28 cellular contexts compared by ENCODE assay signal in the genomic region with DNA sequence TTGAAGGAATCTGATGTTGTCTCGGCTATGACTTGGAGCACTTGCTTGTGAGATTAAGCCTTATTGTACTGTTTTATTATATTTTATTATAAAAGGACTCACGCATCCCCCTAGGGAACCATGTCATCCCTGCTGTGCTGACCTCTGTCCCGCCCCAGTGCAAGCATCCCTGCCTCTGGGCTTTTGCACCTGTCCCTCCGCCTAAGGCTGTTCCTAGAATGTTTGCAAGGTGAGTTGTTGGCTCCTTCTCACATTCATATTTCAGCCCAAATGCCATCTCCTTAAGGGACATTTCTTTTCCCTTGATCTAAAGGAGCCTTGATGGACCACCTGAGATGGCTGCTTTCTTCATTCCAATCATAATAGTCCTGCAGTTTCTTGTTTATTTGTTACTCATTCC.
"Had no signal": no experiment of that assay in that cellular context is flagged by ENCODE, and none has a peak within 500 bp of the region (broad histone marks: within the 10 kb centered on the region; RNA-seq: fewer than 3 reads in every experiment).

No MANE protein-coding gene starts in this region.

- H3K9me3 ChIP-seq: ovary, psoas muscle, right lobe of liver, sigmoid colon, stomach, thoracic aorta, thyroid gland, tibial nerve, upper lobe of right lung, uterus had no signal

- H3K36me3 ChIP-seq: neural progenitor cell, ovary, right lobe of liver, sigmoid colon, stomach, thoracic aorta, thyroid gland, tibial nerve, upper lobe of right lung, uterus had no signal

- H3K27ac Mint-ChIP-seq: naive thymus-derived CD8-positive, alpha-beta T cell; natural killer cell treated with Interleukin-12 subunit alpha and Interleukin-12 subunit beta and Interleukin-15 and Interleukin-18, amount 100 ng/mL, for 72 hours; neural progenitor cell; progenitor cell of endocrine pancreas; stimulated activated effector memory CD8-positive, alpha-beta T cell treated with anti-CD3 and anti-CD28 coated beads, Interleukin-12 subunit alpha, Interleukin-12 subunit beta, amount 100 ng/mL, for 72 hours; stimulated activated naive B cell treated with anti-CD40 and anti-IgM and Interleukin-4, amounts not matched to agents 10 μg/mL and 1 μg/mL and 100 μg/mL, for 72 hours; stimulated activated naive CD8-positive, alpha-beta T cell treated with anti-CD3 and anti-CD28 coated beads, Interleukin-15, Interleukin-2, amounts not matched to agents 100 ng/mL and 50 ng/mL, for 24 hours; type B pancreatic cell had no signal

- H3K4me3 Mint-ChIP-seq: naive thymus-derived CD8-positive, alpha-beta T cell; natural killer cell treated with Interleukin-12 subunit alpha and Interleukin-12 subunit beta and Interleukin-15 and Interleukin-18, amount 100 ng/mL, for 72 hours; neural progenitor cell; stimulated activated effector memory CD8-positive, alpha-beta T cell treated with anti-CD3 and anti-CD28 coated beads, Interleukin-12 subunit alpha, Interleukin-12 subunit beta, amount 100 ng/mL, for 72 hours; stimulated activated naive B cell treated with anti-CD40 and anti-IgM and Interleukin-4, amounts not matched to agents 10 μg/mL and 1 μg/mL and 100 μg/mL, for 72 hours; stimulated activated naive CD8-positive, alpha-beta T cell treated with anti-CD3 and anti-CD28 coated beads, Interleukin-15, Interleukin-2, amounts not matched to agents 100 ng/mL and 50 ng/mL, for 24 hours; type B pancreatic cell had no signal

- H3K4me2 ChIP-seq: neural progenitor cell had no signal

- H3K27me3 ChIP-seq: neural progenitor cell, ovary, right lobe of liver, sigmoid colon, stomach, thyroid gland, tibial nerve, upper lobe of right lung, uterus had no signal

- DNase-seq: naive thymus-derived CD8-positive, alpha-beta T cell; occipital lobe; ovary; posterior cingulate gyrus; psoas muscle; right cardiac atrium; sigmoid colon; small intestine; stimulated activated CD4-positive, alpha-beta T cell treated with anti-CD3 and anti-CD28 coated beads, Interleukin-15, amount 100 ng/mL, for 24 hours; stimulated activated CD4-positive, alpha-beta T cell treated with anti-CD3 and anti-CD28 coated beads, Interleukin-2, amount 100 ng/mL, for 24 hours; stimulated activated CD4-positive, alpha-beta T cell treated with anti-CD3 and anti-CD28 coated beads, Interleukin-2, amount 100 ng/mL, for 48 hours; stimulated activated CD4-positive, alpha-beta T cell treated with anti-CD3 and anti-CD28 coated beads, Interleukin-4, amount 100 ng/mL, for 24 hours; stimulated activated naive B cell treated with anti-CD40 and anti-IgM and Interleukin-4, amounts not matched to agents 10 μg/mL and 1 μg/mL and 100 μg/mL, for 72 hours; stimulated activated naive CD4-positive, alpha-beta T cell treated with Interleukin-2 at 50 U/mL for 16 hours; stomach; thyroid gland; upper lobe of right lung; uterus had no signal

- H2AFZ ChIP-seq: neural progenitor cell, parathyroid adenoma had no signal

- H3K27me3 Mint-ChIP-seq: naive thymus-derived CD8-positive, alpha-beta T cell; natural killer cell treated with Interleukin-12 subunit alpha and Interleukin-12 subunit beta and Interleukin-15 and Interleukin-18, amount 100 ng/mL, for 72 hours; progenitor cell of endocrine pancreas; stimulated activated naive CD8-positive, alpha-beta T cell treated with anti-CD3 and anti-CD28 coated beads, Interleukin-15, Interleukin-2, amounts not matched to agents 100 ng/mL and 50 ng/mL, for 24 hours; type B pancreatic cell had no signal

- H3K79me2 ChIP-seq: parathyroid adenoma had no signal

- H3K4me1 Mint-ChIP-seq: naive thymus-derived CD8-positive, alpha-beta T cell; stimulated activated effector memory CD8-positive, alpha-beta T cell treated with anti-CD3 and anti-CD28 coated beads, Interleukin-12 subunit alpha, Interleukin-12 subunit beta, amount 100 ng/mL, for 72 hours; stimulated activated naive B cell treated with anti-CD40 and anti-IgM and Interleukin-4, amounts not matched to agents 10 μg/mL and 1 μg/mL and 100 μg/mL, for 72 hours had no signal

- H3K9ac ChIP-seq: neural progenitor cell, parathyroid adenoma had no signal

- H3K9me3 Mint-ChIP-seq: neural progenitor cell; stimulated activated effector memory CD8-positive, alpha-beta T cell treated with anti-CD3 and anti-CD28 coated beads, Interleukin-12 subunit alpha, Interleukin-12 subunit beta, amount 100 ng/mL, for 72 hours; stimulated activated naive CD8-positive, alpha-beta T cell treated with anti-CD3 and anti-CD28 coated beads, Interleukin-15, Interleukin-2, amounts not matched to agents 100 ng/mL and 50 ng/mL, for 24 hours; type B pancreatic cell had no signal

- H3K4me3 ChIP-seq: neural progenitor cell, ovary, psoas muscle, right lobe of liver, sigmoid colon, stomach, thoracic aorta, thyroid gland, tibial nerve, upper lobe of right lung, uterus had no signal

- H3K36me3 Mint-ChIP-seq: naive thymus-derived CD8-positive, alpha-beta T cell; natural killer cell treated with Interleukin-12 subunit alpha and Interleukin-12 subunit beta and Interleukin-15 and Interleukin-18, amount 100 ng/mL, for 72 hours; neural progenitor cell; stimulated activated effector memory CD8-positive, alpha-beta T cell treated with anti-CD3 and anti-CD28 coated beads, Interleukin-12 subunit alpha, Interleukin-12 subunit beta, amount 100 ng/mL, for 72 hours; stimulated activated naive B cell treated with anti-CD40 and anti-IgM and Interleukin-4, amounts not matched to agents 10 μg/mL and 1 μg/mL and 100 μg/mL, for 72 hours; type B pancreatic cell had no signal

- H3K4me1 ChIP-seq: parathyroid adenoma, psoas muscle, stomach, tibial nerve, upper lobe of right lung, uterus had no signal

- ATAC-seq: naive thymus-derived CD8-positive, alpha-beta T cell; natural killer cell treated with Interleukin-12 subunit alpha and Interleukin-12 subunit beta and Interleukin-15 and Interleukin-18, amount 100 ng/mL, for 72 hours; psoas muscle; right cardiac atrium; stimulated activated effector memory CD8-positive, alpha-beta T cell treated with anti-CD3 and anti-CD28 coated beads, Interleukin-12 subunit alpha, Interleukin-12 subunit beta, amount 100 ng/mL, for 72 hours; stimulated activated naive B cell treated with anti-CD40 and anti-IgM and Interleukin-4, amounts not matched to agents 10 μg/mL and 1 μg/mL and 100 μg/mL, for 72 hours; upper lobe of right lung had no signal

- H3K27ac ChIP-seq: neural progenitor cell, ovary, parathyroid adenoma, psoas muscle, right lobe of liver, sigmoid colon, stomach, thoracic aorta, thyroid gland, tibial nerve, upper lobe of right lung, uterus had no signal
